15 cellular contexts compared by ENCODE assay signal in the genomic region with DNA sequence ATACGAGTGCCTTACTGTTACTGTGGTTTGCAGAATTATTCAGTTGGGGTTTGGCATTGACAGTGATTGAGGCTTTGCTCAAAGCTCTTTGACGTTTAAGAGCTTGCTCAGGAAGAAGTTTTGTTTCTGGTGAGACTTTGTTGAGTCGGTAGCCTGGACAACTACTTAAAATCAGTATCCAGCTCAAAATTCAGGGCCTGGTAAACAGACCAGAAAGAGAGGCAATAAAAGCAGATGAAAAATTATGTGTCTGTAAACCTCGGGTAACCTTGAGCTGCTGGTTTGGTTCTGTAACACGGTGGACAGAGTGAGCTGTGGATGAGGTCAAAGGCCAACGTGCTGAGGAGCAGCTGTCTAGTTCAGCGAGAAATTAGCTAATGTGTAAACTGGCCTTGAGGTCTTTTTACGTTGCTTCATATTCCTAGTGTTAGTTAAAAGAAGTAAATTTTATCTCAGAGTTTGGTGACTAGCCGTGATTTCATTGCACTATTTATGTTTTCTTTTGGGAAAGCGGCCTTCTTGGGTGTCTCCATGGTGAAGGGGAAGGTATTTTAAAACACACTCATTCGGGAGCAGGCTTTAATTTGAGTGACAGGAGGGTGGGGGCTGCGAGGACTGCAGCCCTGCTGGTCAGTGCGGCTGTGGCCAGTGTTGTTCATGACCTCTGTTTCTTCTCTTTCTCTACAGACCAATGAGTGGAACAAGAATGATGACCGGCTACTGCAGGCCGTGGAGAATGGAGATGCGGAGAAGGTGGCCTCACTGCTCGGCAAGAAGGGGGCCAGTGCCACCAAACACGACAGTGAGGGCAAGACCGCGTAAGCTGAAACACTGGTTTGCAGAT.
DNase-seq lines count a peak whose midpoint lies in the region; ATAC-seq and TF ChIP-seq lines count a peak whose summit lies in the region.
"Had no signal": no experiment of that assay in that cellular context is flagged by ENCODE, and none has a peak within 500 bp of the region (broad histone marks: within the 10 kb centered on the region; RNA-seq: fewer than 3 reads in every experiment).

No MANE protein-coding gene starts in this region.

- peak overlapping the region; percentile 84 for H3K27ac Mint-ChIP-seq in neural progenitor cell
- no peak overlapping the region for H3K27ac Mint-ChIP-seq in activated CD4-positive, alpha-beta T cell treated with anti-CD3 and anti-CD28 coated beads for 36 hours
- no peak overlapping the region for H3K27ac Mint-ChIP-seq in CD8-positive, alpha-beta T cell
- H3K27ac Mint-ChIP-seq: CD4-positive, alpha-beta memory T cell had no signal

- POLR2A ChIA-PET in activated CD4-positive, alpha-beta T cell treated with anti-CD3 and anti-CD28 coated beads for 36 hours (lab: Charles Lee) = no interaction called here
- POLR2A ChIA-PET in CD8-positive, alpha-beta T cell (lab: Charles Lee) = no interaction called here

- peaks cover 39% of the 10 kb centered on the region for H3K36me3 Mint-ChIP-seq in neural progenitor cell
- H3K36me3 Mint-ChIP-seq in activated CD4-positive, alpha-beta T cell treated with anti-CD3 and anti-CD28 coated beads for 36 hours (ENCODE audit: low read depth) = no peaks in the 10 kb centered on the region
- H3K36me3 Mint-ChIP-seq in CD8-positive, alpha-beta T cell = no peaks in the 10 kb centered on the region

- no peaks in the 10 kb centered on the region for H4K20me1 ChIP-seq in hepatocyte (ENCODE audit: insufficient read depth, poor library complexity, severe bottlenecking)
- peaks cover 4% of the 10 kb centered on the region for H4K20me1 ChIP-seq in neural progenitor cell (ENCODE audit: low read depth)

- peak overlapping the region; percentile 72 for H3K27ac ChIP-seq in hepatocyte
- H3K27ac ChIP-seq in neural progenitor cell = no peak overlapping the region
- peak overlapping the region; percentile 19 to 88 for H3K27ac ChIP-seq in aorta (ENCODE audit: low read depth in 1 of 2, low read length in 2 of 2)
- no peak overlapping the region for H3K27ac ChIP-seq in CD8-positive, alpha-beta T cell (ENCODE audit: low read depth, low read length)

- H3K27me3 ChIP-seq in hepatocyte (no peaks in the 10 kb centered on the region), neural progenitor cell (no peaks in the 10 kb centered on the region), aorta (ENCODE audit: control insufficient read depth in 1 of 2, insufficient read depth in 2 of 2, low read length in 1 of 2) (no peaks in the 10 kb centered on the region)
- no peaks in the 10 kb centered on the region for H3K27me3 ChIP-seq in CD8-positive, alpha-beta T cell (ENCODE audit: insufficient read depth, low read length)

- H3K9me3 Mint-ChIP-seq in neural progenitor cell = peaks cover 7% of the 10 kb centered on the region
- no peaks in the 10 kb centered on the region for H3K9me3 Mint-ChIP-seq in activated CD4-positive, alpha-beta T cell treated with anti-CD3 and anti-CD28 coated beads for 36 hours (ENCODE audit: low read depth)
- no peaks in the 10 kb centered on the region for H3K9me3 Mint-ChIP-seq in CD8-positive, alpha-beta T cell

- no peak overlapping the region for H3K9ac ChIP-seq in neural progenitor cell

- H3F3A ChIP-seq in neural progenitor cell (ENCODE audit: low read depth) = no peaks in the 10 kb centered on the region

- CTCF ChIA-PET in activated CD4-positive, alpha-beta T cell treated with anti-CD3 and anti-CD28 coated beads for 36 hours (lab: Charles Lee) = no interaction called here
- CTCF ChIA-PET in CD8-positive, alpha-beta T cell (lab: Charles Lee) = no interaction called here

- H3K4me1 Mint-ChIP-seq in neural progenitor cell = peaks cover 41% of the 10 kb centered on the region
- no peaks in the 10 kb centered on the region for H3K4me1 Mint-ChIP-seq in activated CD4-positive, alpha-beta T cell treated with anti-CD3 and anti-CD28 coated beads for 36 hours
- no peaks in the 10 kb centered on the region for H3K4me1 Mint-ChIP-seq in CD8-positive, alpha-beta T cell (ENCODE audit: low read depth)
- H3K4me1 Mint-ChIP-seq: CD4-positive, alpha-beta memory T cell had no signal

- H3K79me2 ChIP-seq in hepatocyte (peaks cover 23% of the 10 kb centered on the region), neural progenitor cell (ENCODE audit: low read depth) (peaks cover 14% of the 10 kb centered on the region)

- H3K36me3 ChIP-seq in hepatocyte (replicated peaks; ENCODE audit: insufficient read depth, low read depth) (no peaks in the 10 kb centered on the region), neural progenitor cell (peaks cover 4% of the 10 kb centered on the region), aorta (ENCODE audit: control insufficient read depth in 1 of 2, insufficient read depth in 2 of 2, low read length in 1 of 2) (no peaks in the 10 kb centered on the region)
- no peaks in the 10 kb centered on the region for H3K36me3 ChIP-seq in CD8-positive, alpha-beta T cell (ENCODE audit: insufficient read depth, low read length)

- TF ChIP-seq CTCF in hepatocyte (IDR thresholded peaks at IDR 0.05; ENCODE audit: poor library complexity) (no peak), neural progenitor cell (IDR thresholded peaks at IDR 0.05) (no peak)
- no peak for TF ChIP-seq CTCF in CD8-positive, alpha-beta T cell (IDR thresholded peaks at IDR 0.05)

- intact Hi-C loops in aorta (cut with DNase I) = no loop called here
- intact Hi-C loops in activated CD4-positive, alpha-beta T cell treated with anti-CD3 and anti-CD28 coated beads for 36 hours (cut with DNase I, micrococcal nuclease) = no loop called here
- intact Hi-C loops in CD8-positive, alpha-beta T cell (cut with DNase I, micrococcal nuclease) = no loop called here

- H2AFZ ChIP-seq in hepatocyte = no peak overlapping the region
- no peak overlapping the region for H2AFZ ChIP-seq in neural progenitor cell (replicated peaks)

- no peaks in the 10 kb centered on the region for H3K9me2 ChIP-seq in hepatocyte (replicated peaks; ENCODE audit: insufficient read depth)

- ATAC-seq in aorta (ENCODE audit: low FRiP score) = peak; percentile 63
- no peak for ATAC-seq in activated CD4-positive, alpha-beta T cell treated with anti-CD3 and anti-CD28 coated beads for 36 hours
- no peak for ATAC-seq in CD8-positive, alpha-beta T cell
- no peak for ATAC-seq in GM19324 (IDR thresholded peaks at IDR 0.05; ENCODE audit: low FRiP score, unreplicated experiment)

- 53% methylated on average over 20 of the region's 20 CpGs for WGBS in hepatocyte (ENCODE audit: low lambda C conversion rate, missing lambda C conversion rate)
- 30 to 34% methylated on average over 20 of the region's 20 CpGs for WGBS in aorta, 2 donors

- H3K4me3 ChIP-seq in hepatocyte (no peak overlapping the region), neural progenitor cell (no peak overlapping the region), aorta (ENCODE audit: low read length in 2 of 2) (no peak overlapping the region)
- H3K4me3 ChIP-seq in CD8-positive, alpha-beta T cell (ENCODE audit: low read depth, low read length) = no peak overlapping the region

- H3K4me2 ChIP-seq in hepatocyte (peak overlapping the region; percentile 57), neural progenitor cell (no peak overlapping the region)

- DNase-seq in amniotic epithelial cell (ENCODE audit: low read depth) = peak; percentile 86
- DNase-seq in hepatocyte (ENCODE audit: low spot score) = peak; percentile 61
- no peak for DNase-seq in neural progenitor cell (ENCODE audit: low spot score)
- DNase-seq in aorta = no peak
- no peak for DNase-seq in activated CD4-positive, alpha-beta T cell treated with anti-CD3 and anti-CD28 coated beads for 36 hours
- DNase-seq in CD8-positive, alpha-beta T cell = no peak
- DNase-seq: activated CD4-positive, alpha-beta T cell treated with anti-CD3 and anti-CD28 coated beads, Interleukin-2, amount 50 U/mL, for 48 hours; anterior cingulate cortex; CD4-positive, alpha-beta memory T cell; head of caudate nucleus; NCI-H2081 treated with DMSO at 0.1 percent for 48 hours; SHP77 treated with DMSO at 0.1 percent for 48 hours; stimulated activated naive CD4-positive, alpha-beta T cell; T1000 had no signal

- H3K9me3 ChIP-seq in hepatocyte (ENCODE audit: low read depth) (no peaks in the 10 kb centered on the region), neural progenitor cell (ENCODE audit: low read depth) (no peaks in the 10 kb centered on the region), aorta (ENCODE audit: control insufficient read depth, low read length) (no peaks in the 10 kb centered on the region)
- no peaks in the 10 kb centered on the region for H3K9me3 ChIP-seq in CD8-positive, alpha-beta T cell (ENCODE audit: low read length)

- H3K27me3 Mint-ChIP-seq in neural progenitor cell (ENCODE audit: insufficient read depth, low read depth) = peaks cover 2% of the 10 kb centered on the region
- no peaks in the 10 kb centered on the region for H3K27me3 Mint-ChIP-seq in activated CD4-positive, alpha-beta T cell treated with anti-CD3 and anti-CD28 coated beads for 36 hours
- H3K27me3 Mint-ChIP-seq in CD8-positive, alpha-beta T cell (ENCODE audit: low read depth) = peaks cover 6% of the 10 kb centered on the region

- peaks cover 10% of the 10 kb centered on the region for H3K4me1 ChIP-seq in hepatocyte (ENCODE audit: insufficient read depth)
- no peaks in the 10 kb centered on the region for H3K4me1 ChIP-seq in neural progenitor cell
- peaks cover 2 to 11% of the 10 kb centered on the region in 2 donors for H3K4me1 ChIP-seq in aorta (ENCODE audit: control insufficient read depth in 1 of 2, insufficient read depth in 2 of 2, low read length in 2 of 2)
- no peaks in the 10 kb centered on the region for H3K4me1 ChIP-seq in CD8-positive, alpha-beta T cell (ENCODE audit: insufficient read depth, low read length)

- peak overlapping the region; percentile 54 for H3K4me3 Mint-ChIP-seq in neural progenitor cell
- no peak overlapping the region for H3K4me3 Mint-ChIP-seq in activated CD4-positive, alpha-beta T cell treated with anti-CD3 and anti-CD28 coated beads for 36 hours
- H3K4me3 Mint-ChIP-seq in CD8-positive, alpha-beta T cell = no peak overlapping the region
- H3K4me3 Mint-ChIP-seq: CD4-positive, alpha-beta memory T cell had no signal

Comparison
In these comparisons a context has a peak if more than half of its experiments do, and no peak if none do; other contexts are left out.
1. DNase-seq: peak in amniotic epithelial cell (single experiment) and hepatocyte (single experiment); none in neural progenitor cell (single experiment), aorta (0 of 2), activated CD4-positive, alpha-beta T cell treated with anti-CD3 and anti-CD28 coated beads for 36 hours (single experiment) and CD8-positive, alpha-beta T cell (0 of 7).
2. H3K27ac ChIP-seq: peak in hepatocyte (single experiment) and aorta (2 of 2); none in neural progenitor cell (single experiment) and CD8-positive, alpha-beta T cell (single experiment).